ENCODE assay signal across 1 cellular context in the genomic region with DNA sequence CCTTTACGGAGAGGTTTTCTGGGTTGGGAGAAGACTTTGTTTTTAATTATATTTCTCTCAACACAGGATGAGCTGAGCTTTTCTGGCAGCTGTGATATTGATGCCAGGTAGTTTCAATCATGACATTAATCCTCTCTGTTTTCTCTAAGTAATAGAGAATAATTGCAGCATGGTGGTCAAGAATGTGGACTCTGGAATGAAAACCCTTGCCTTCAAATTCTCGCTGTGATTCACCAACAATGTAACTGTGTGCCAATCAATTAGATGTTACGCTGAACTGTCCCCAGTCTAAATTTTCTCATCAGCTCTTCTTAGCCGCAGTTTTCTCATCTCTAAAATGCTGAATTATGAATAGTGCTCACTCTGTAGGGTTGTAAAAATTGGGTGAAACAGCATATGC.
TF ChIP-seq lines count a peak whose summit lies in the region.

No MANE protein-coding gene starts in this region.

TF ChIP-seq in IMR-90, 13 proteins besides CTCF, POLR2A, EP300 and RAD21 (continued from another document):
- TF ChIP-seq BHLHE40 (IDR thresholded peaks at IDR 0.05; ENCODE audit: low read depth, low read length) (no peak), RCOR1 (IDR thresholded peaks at IDR 0.05; ENCODE audit: insufficient replicate concordance, low read length) (no peak), MAZ (IDR thresholded peaks at IDR 0.05; ENCODE audit: borderline replicate concordance, low read depth, low read length) (no peak), NFE2L2 (IDR thresholded peaks at IDR 0.05; ENCODE audit: low read depth, low read length) (no peak), ELK1 (IDR thresholded peaks at IDR 0.05; ENCODE audit: borderline replicate concordance, low read depth, low read length) (no peak)
